ENCODE assay signal across 2 cellular contexts in the genomic region with DNA sequence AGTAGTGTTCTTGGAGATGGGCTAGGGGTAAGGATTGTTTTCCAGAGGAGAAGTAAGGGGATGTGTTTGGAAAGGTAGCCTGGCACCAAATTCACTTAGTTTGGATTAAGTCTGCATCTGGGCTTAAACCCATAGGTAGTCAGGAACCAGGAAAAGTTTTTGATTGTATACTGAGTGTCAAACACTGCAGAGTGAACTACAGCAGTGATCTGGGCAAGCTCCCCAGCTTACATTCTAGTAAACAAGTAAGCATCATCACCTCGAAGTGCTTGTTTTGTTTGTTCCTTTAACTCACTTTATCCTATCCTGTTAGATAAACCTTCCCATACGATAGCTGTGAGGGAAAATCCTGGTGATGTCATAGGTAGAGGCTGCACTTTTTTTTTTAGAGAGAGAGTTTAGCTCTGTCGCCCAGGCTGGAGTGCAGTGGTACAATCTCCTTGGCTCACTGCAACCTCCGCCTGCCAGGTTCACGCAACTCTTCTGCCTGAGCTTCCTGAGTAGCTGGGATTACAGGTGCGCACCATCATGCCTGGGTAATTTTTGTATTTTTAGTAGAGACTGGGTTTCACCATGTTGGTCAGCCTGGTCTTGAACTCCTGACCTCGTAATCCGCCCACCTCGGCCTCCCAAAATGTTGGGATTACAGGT.
TF ChIP-seq lines count a peak whose summit lies in the region.

No MANE protein-coding gene starts in this region.

TF ChIP-seq in K562, 482 proteins besides CTCF, POLR2A, EP300 and RAD21 (continues in another document):
- TF ChIP-seq U2AF1 (optimal IDR thresholded peaks at IDR 0.05; ENCODE audit: low read depth, low read length) (no peak), ATF7 (IDR thresholded peaks at IDR 0.05) (peak; percentile 39; the same call in 1 of the 2 replicates), XRCC5 (IDR thresholded peaks at IDR 0.05; ENCODE audit: low read depth, low read length) (no peak), POLR3A (IDR thresholded peaks at IDR 0.05; ENCODE audit: borderline replicate concordance, extremely low read depth, insufficient read depth, insufficient read length) (no peak), RFX5 (IDR thresholded peaks at IDR 0.05; ENCODE audit: low read depth, low read length) (no peak), E2F5 (CRISPR knock-in tag; IDR thresholded peaks at IDR 0.05) (0 out of 2 replicates have a peak, but pooled peaks have one; percentile 33), NFRKB (IDR thresholded peaks at IDR 0.05; ENCODE audit: low read depth) (no peak), GATAD2B (IDR thresholded peaks at IDR 0.05; ENCODE audit: borderline replicate concordance) (no peak), RBFOX2 (IDR thresholded peaks at IDR 0.05; ENCODE audit: low read depth, low read length) (peak; percentile 55; the same call in 1 of the 2 replicates), TRIM24 (IDR thresholded peaks at IDR 0.05) (no peak), ZNF384 (IDR thresholded peaks at IDR 0.05; ENCODE audit: low read depth, low read length) (peak; percentile 38; the same call in 1 of the 2 replicates), TCF7L2 (IDR thresholded peaks at IDR 0.05; ENCODE audit: low read depth, low read length) (no peak)
- TF ChIP-seq, protein P1, sequence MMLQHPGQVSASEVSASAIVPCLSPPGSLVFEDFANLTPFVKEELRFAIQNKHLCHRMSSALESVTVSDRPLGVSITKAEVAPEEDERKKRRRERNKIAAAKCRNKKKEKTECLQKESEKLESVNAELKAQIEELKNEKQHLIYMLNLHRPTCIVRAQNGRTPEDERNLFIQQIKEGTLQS (IDR thresholded peaks at IDR 0.05) = peak; percentile 58
- TF ChIP-seq, protein P1 (CRISPR knock-in tag; conservative IDR thresholded peaks at IDR 0.05) = peak; percentile 49; the same call in 1 of the 2 replicates
- TF ChIP-seq, protein P2, sequence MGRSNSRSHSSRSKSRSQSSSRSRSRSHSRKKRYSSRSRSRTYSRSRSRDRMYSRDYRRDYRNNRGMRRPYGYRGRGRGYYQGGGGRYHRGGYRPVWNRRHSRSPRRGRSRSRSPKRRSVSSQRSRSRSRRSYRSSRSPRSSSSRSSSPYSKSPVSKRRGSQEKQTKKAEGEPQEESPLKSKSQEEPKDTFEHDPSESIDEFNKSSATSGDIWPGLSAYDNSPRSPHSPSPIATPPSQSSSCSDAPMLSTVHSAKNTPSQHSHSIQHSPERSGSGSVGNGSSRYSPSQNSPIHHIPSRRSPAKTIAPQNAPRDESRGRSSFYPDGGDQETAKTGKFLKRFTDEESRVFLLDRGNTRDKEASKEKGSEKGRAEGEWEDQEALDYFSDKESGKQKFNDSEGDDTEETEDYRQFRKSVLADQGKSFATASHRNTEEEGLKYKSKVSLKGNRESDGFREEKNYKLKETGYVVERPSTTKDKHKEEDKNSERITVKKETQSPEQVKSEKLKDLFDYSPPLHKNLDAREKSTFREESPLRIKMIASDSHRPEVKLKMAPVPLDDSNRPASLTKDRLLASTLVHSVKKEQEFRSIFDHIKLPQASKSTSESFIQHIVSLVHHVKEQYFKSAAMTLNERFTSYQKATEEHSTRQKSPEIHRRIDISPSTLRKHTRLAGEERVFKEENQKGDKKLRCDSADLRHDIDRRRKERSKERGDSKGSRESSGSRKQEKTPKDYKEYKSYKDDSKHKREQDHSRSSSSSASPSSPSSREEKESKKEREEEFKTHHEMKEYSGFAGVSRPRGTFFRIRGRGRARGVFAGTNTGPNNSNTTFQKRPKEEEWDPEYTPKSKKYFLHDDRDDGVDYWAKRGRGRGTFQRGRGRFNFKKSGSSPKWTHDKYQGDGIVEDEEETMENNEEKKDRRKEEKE (IDR thresholded peaks at IDR 0.05; ENCODE audit: borderline replicate concordance in 1 of 2, control insufficient read depth in 1 of 2, low read depth in 2 of 2, low read length in 1 of 2) = no peak

TF ChIP-seq in GM12891, 5 proteins besides CTCF, POLR2A, EP300 and RAD21:
- no peak for TF ChIP-seq TAF1 (IDR thresholded peaks at IDR 0.05; ENCODE audit: low read depth, low read length)
- no peak for TF ChIP-seq POLR2AphosphoS5 (IDR thresholded peaks at IDR 0.05; ENCODE audit: low read depth, low read length)
- TF ChIP-seq SPI1 (IDR thresholded peaks at IDR 0.05; ENCODE audit: low read depth, low read length) = no peak
- no peak for TF ChIP-seq PAX5 (IDR thresholded peaks at IDR 0.05; ENCODE audit: insufficient read depth, low read length, severe bottlenecking)
- TF ChIP-seq POU2F2 (IDR thresholded peaks at IDR 0.05; ENCODE audit: low read depth, low read length) = no peak
